ENCODE assay signal across 35 cellular contexts in genomic region chr10:42544945-42545344, GRCh38.
"Had no signal": no experiment of that assay in that cellular context is flagged by ENCODE, and none has a peak within 500 bp of the region (broad histone marks: within the 10 kb centered on the region; RNA-seq: fewer than 3 reads in every experiment).

No MANE protein-coding gene starts in this region.

- H3K27me3 Mint-ChIP-seq: activated CD4-positive, alpha-beta memory T cell treated with anti-CD3 and anti-CD28 coated beads, Interleukin-2, amount 10 ng/mL, durations not matched to agents 7 days and 5 days; activated CD4-positive, alpha-beta T cell treated with anti-CD3 and anti-CD28 coated beads for 36 hours; activated CD4-positive, alpha-beta T cell treated with anti-CD3 and anti-CD28 coated beads, Interleukin-2, amount 10 ng/mL, durations not matched to agents 7 days and 5 days; activated CD8-positive, alpha-beta memory T cell treated with anti-CD3 and anti-CD28 coated beads, Interleukin-2, amount 10 ng/mL, durations not matched to agents 7 days and 5 days; activated naive CD4-positive, alpha-beta T cell treated with anti-CD3 and anti-CD28 coated beads, Interleukin-2, amount 10 ng/mL, durations not matched to agents 7 days and 5 days; activated naive CD4-positive, alpha-beta T cell treated with anti-CD3 and anti-CD28 coated beads, Interleukin-2, amount 50 U/mL, for 24 hours; activated naive CD8-positive, alpha-beta T cell; activated naive CD8-positive, alpha-beta T cell treated with anti-CD3 and anti-CD28 coated beads, Interleukin-2, amount 10 ng/mL, durations not matched to agents 7 days and 5 days; activated naive CD8-positive, alpha-beta T cell treated with anti-CD3 and anti-CD28 coated beads, Interleukin-2, amount 50 U/mL, for 24 hours; activated T-cell treated with anti-CD3 and anti-CD28 coated beads, Interleukin-2, amount 50 U/mL, for 24 hours; brain; central memory CD8-positive, alpha-beta T cell had no signal

- H3K4me1 ChIP-seq: ascending aorta had no signal

- H3K27ac ChIP-seq: ascending aorta, cardiac muscle cell had no signal

- H3K27ac Mint-ChIP-seq: activated CD4-positive, alpha-beta memory T cell treated with anti-CD3 and anti-CD28 coated beads, Interleukin-2, amount 10 ng/mL, durations not matched to agents 7 days and 5 days; activated CD4-positive, alpha-beta T cell treated with anti-CD3 and anti-CD28 coated beads for 36 hours; activated CD4-positive, alpha-beta T cell treated with anti-CD3 and anti-CD28 coated beads, Interleukin-2, amount 10 ng/mL, durations not matched to agents 7 days and 5 days; activated CD8-positive, alpha-beta memory T cell treated with anti-CD3 and anti-CD28 coated beads, Interleukin-2, amount 10 ng/mL, durations not matched to agents 7 days and 5 days; activated CD8-positive, alpha-beta T cell treated with anti-CD3 and anti-CD28 coated beads, Interleukin-2, amount 10 ng/mL, durations not matched to agents 7 days and 5 days; activated naive CD4-positive, alpha-beta T cell treated with anti-CD3 and anti-CD28 coated beads, Interleukin-2, amount 10 ng/mL, durations not matched to agents 7 days and 5 days; activated naive CD4-positive, alpha-beta T cell treated with anti-CD3 and anti-CD28 coated beads, Interleukin-2, amount 50 U/mL, for 24 hours; activated naive CD8-positive, alpha-beta T cell; activated naive CD8-positive, alpha-beta T cell treated with anti-CD3 and anti-CD28 coated beads, Interleukin-2, amount 10 ng/mL, durations not matched to agents 7 days and 5 days; activated naive CD8-positive, alpha-beta T cell treated with anti-CD3 and anti-CD28 coated beads, Interleukin-2, amount 50 U/mL, for 24 hours; activated T-cell treated with anti-CD3 and anti-CD28 coated beads, Interleukin-2, amount 50 U/mL, for 24 hours; activated T-helper 2 cell treated with anti-CD3 and anti-CD28 coated beads, Interferon-gamma antibody, Interleukin-2, Interleukin-4, amounts not matched to agents 10 μg/mL and 5 μg/mL and 100 μg/mL, durations not matched to agents 14 hours and 24 hours and 36 hours; T-helper 1 cell treated with Interleukin-12 subunit alpha and Interleukin-12 subunit beta and Interleukin-4 antibody, amounts not matched to agents 30 μg/mL and 1 μg/mL, for 36 hours; T-helper 2 cell treated with Interferon-gamma antibody and Interleukin-4, amounts not matched to agents 5 μg/mL and 100 μg/mL, for 36 hours had no signal

- ATAC-seq: activated CD4-positive, alpha-beta T cell treated with anti-CD3 and anti-CD28 coated beads for 36 hours; activated CD4-positive, CD25-positive, alpha-beta regulatory T cell treated with anti-CD3 and anti-CD28 coated beads, Interleukin-2, amount 50 U/mL, for 24 hours; activated CD8-positive, alpha-beta memory T cell treated with anti-CD3 and anti-CD28 coated beads, Interleukin-2, amount 10 ng/mL, durations not matched to agents 7 days and 5 days; activated CD8-positive, alpha-beta T cell treated with anti-CD3 and anti-CD28 coated beads, Interleukin-2, amount 10 ng/mL, durations not matched to agents 7 days and 5 days; activated naive CD8-positive, alpha-beta T cell treated with anti-CD3 and anti-CD28 coated beads, Interleukin-2, amount 50 U/mL, for 24 hours had no signal

- H3K4me3 ChIP-seq: ascending aorta, cardiac muscle cell had no signal

- H3K36me3 ChIP-seq: cardiac muscle cell had no signal

- DNase-seq: activated CD4-positive, alpha-beta memory T cell treated with anti-CD3 and anti-CD28 coated beads, Interleukin-2, amount 10 ng/mL, durations not matched to agents 7 days and 5 days; activated CD4-positive, alpha-beta T cell treated with anti-CD3 and anti-CD28 coated beads for 1 hour; activated CD4-positive, alpha-beta T cell treated with anti-CD3 and anti-CD28 coated beads for 36 hours; activated CD4-positive, alpha-beta T cell treated with anti-CD3 and anti-CD28 coated beads for 48 hours; activated CD4-positive, alpha-beta T cell treated with anti-CD3 and anti-CD28 coated beads, Interleukin-2, amount 10 ng/mL, durations not matched to agents 7 days and 5 days; activated CD4-positive, alpha-beta T cell treated with anti-CD3 and anti-CD28 coated beads, Interleukin-2, amount 50 U/mL, for 48 hours; activated CD4-positive, CD25-positive, alpha-beta regulatory T cell; activated CD8-positive, alpha-beta memory T cell treated with anti-CD3 and anti-CD28 coated beads for 24 hours; activated CD8-positive, alpha-beta memory T cell treated with anti-CD3 and anti-CD28 coated beads, Interleukin-2, amount 10 ng/mL, durations not matched to agents 7 days and 5 days; activated CD8-positive, alpha-beta memory T cell treated with anti-CD3 and anti-CD28 coated beads, Interleukin-2, amount 50 U/mL, for 48 hours; activated CD8-positive, alpha-beta T cell treated with anti-CD3 and anti-CD28 coated beads, Interleukin-2, amount 10 ng/mL, durations not matched to agents 7 days and 5 days; activated effector memory CD4-positive, alpha-beta T cell treated with Interleukin-2 at 50 U/mL for 16 hours; activated gamma-delta T cell; activated naive CD4-positive, alpha-beta T cell treated with anti-CD3 and anti-CD28 coated beads, Interleukin-2, amount 10 ng/mL, durations not matched to agents 7 days and 5 days; activated naive CD4-positive, alpha-beta T cell treated with Interleukin-2 at 50 U/mL for 16 hours; activated naive CD8-positive, alpha-beta T cell treated with anti-CD3 and anti-CD28 coated beads, Interleukin-2, amount 10 ng/mL, durations not matched to agents 7 days and 5 days; activated naive CD8-positive, alpha-beta T cell treated with anti-CD3 and anti-CD28 coated beads, Interleukin-2, amount 50 U/mL, for 24 hours; activated T-cell treated with anti-CD3 and anti-CD28 coated beads, Interleukin-2, amount 50 U/mL, for 24 hours; activated T-cell treated with anti-CD3 and anti-CD28 coated beads, Interleukin-2, amount 50 U/mL, for 48 hours; amygdala; anterior cingulate cortex; caudate nucleus; cerebellar nuclear complex; T-helper 2 cell; T-helper 9 cell had no signal

- H3K4me3 Mint-ChIP-seq: activated CD4-positive, alpha-beta memory T cell treated with anti-CD3 and anti-CD28 coated beads, Interleukin-2, amount 10 ng/mL, durations not matched to agents 7 days and 5 days; activated CD4-positive, alpha-beta T cell treated with anti-CD3 and anti-CD28 coated beads for 36 hours; activated CD4-positive, alpha-beta T cell treated with anti-CD3 and anti-CD28 coated beads, Interleukin-2, amount 10 ng/mL, durations not matched to agents 7 days and 5 days; activated CD8-positive, alpha-beta memory T cell treated with anti-CD3 and anti-CD28 coated beads, Interleukin-2, amount 10 ng/mL, durations not matched to agents 7 days and 5 days; activated CD8-positive, alpha-beta T cell treated with anti-CD3 and anti-CD28 coated beads, Interleukin-2, amount 10 ng/mL, durations not matched to agents 7 days and 5 days; activated naive CD4-positive, alpha-beta T cell treated with anti-CD3 and anti-CD28 coated beads, Interleukin-2, amount 10 ng/mL, durations not matched to agents 7 days and 5 days; activated naive CD4-positive, alpha-beta T cell treated with anti-CD3 and anti-CD28 coated beads, Interleukin-2, amount 50 U/mL, for 24 hours; activated naive CD8-positive, alpha-beta T cell; activated naive CD8-positive, alpha-beta T cell treated with anti-CD3 and anti-CD28 coated beads, Interleukin-2, amount 10 ng/mL, durations not matched to agents 7 days and 5 days; activated naive CD8-positive, alpha-beta T cell treated with anti-CD3 and anti-CD28 coated beads, Interleukin-2, amount 50 U/mL, for 24 hours; activated T-cell treated with anti-CD3 and anti-CD28 coated beads, Interleukin-2, amount 50 U/mL, for 24 hours; brain; central memory CD8-positive, alpha-beta T cell; T-helper 1 cell treated with Interleukin-12 subunit alpha and Interleukin-12 subunit beta and Interleukin-4 antibody, amounts not matched to agents 30 μg/mL and 1 μg/mL, for 36 hours; T-helper 2 cell treated with Interferon-gamma antibody and Interleukin-4, amounts not matched to agents 5 μg/mL and 100 μg/mL, for 36 hours had no signal

- H3K27me3 ChIP-seq: ascending aorta, cardiac muscle cell had no signal
